ENCODE assay signal across 9 cellular contexts in genomic region chr13:99151516-99151915, GRCh38. TPM values are rescaled to one million over a fixed set of nuclear protein-coding genes. Genes with fewer than 3 reads are reported as not detected.
DNase-seq lines count a peak whose midpoint lies in the region; ATAC-seq and TF ChIP-seq lines count a peak whose summit lies in the region.
"Had no signal": no experiment of that assay in that cellular context is flagged by ENCODE, and none has a peak within 500 bp of the region (broad histone marks: within the 10 kb centered on the region; RNA-seq: fewer than 3 reads in every experiment).

No MANE protein-coding gene starts in this region.

- H3K27ac ChIP-seq in GM23248 (peak overlapping the region; percentile 82), foreskin keratinocyte (peak overlapping the region; percentile 95), A673 (ENCODE audit: low read depth, low read length, poor library complexity, severe bottlenecking) (no peak overlapping the region)
- H3K27ac ChIP-seq: KMS-11 had no signal

- no peak for TF ChIP-seq CTCF in foreskin keratinocyte (conservative IDR thresholded peaks at IDR 0.05)
- TF ChIP-seq CTCF in A673 (conservative IDR thresholded peaks at IDR 0.05; ENCODE audit: low read depth, low read length): no peak

- 0 out of 2 replicates have a peak, but pooled peaks cover 3% of the 10 kb centered on the region for H3K9me2 ChIP-seq in GM23248 (ENCODE audit: insufficient read depth)

- peak overlapping the region; percentile 32; the same call in 1 of the 2 replicates for H3K9ac ChIP-seq in GM23248
- H3K9ac ChIP-seq: KMS-11 had no signal

- no peak overlapping the region for H2AFZ ChIP-seq in GM23248

- 58 to 59% methylated on average over 4 of the region's 4 CpGs for WGBS in GM23248 (ENCODE audit: low coverage in 1 of 2, low lambda C conversion rate in 2 of 2, missing lambda C conversion rate in 2 of 2), 2 experiments

- H3K4me3 ChIP-seq in GM23248 (peak overlapping the region; percentile 30; the same call in 1 of the 2 replicates), A673 (ENCODE audit: low read depth, low read length, poor library complexity, severe bottlenecking) (no peak overlapping the region)

- in situ Hi-C loops in GM23248 (cut with MboI): no loop called here

- BruUV-seq in A673 (replicated peaks; lab: Mats Ljungman, UMichigan): no TSS peak

- intact Hi-C loops in A673 (cut with micrococcal nuclease; ENCODE audit: unreplicated experiment): no loop called here

- H3K79me2 ChIP-seq in GM23248 (ENCODE audit: insufficient read depth): no peaks in the 10 kb centered on the region

- no peaks in the 10 kb centered on the region for H4K20me1 ChIP-seq in GM23248 (ENCODE audit: insufficient read depth)

- H3K36me3 ChIP-seq in GM23248 (ENCODE audit: low read depth) (no peaks in the 10 kb centered on the region), A673 (ENCODE audit: insufficient read depth, low read length, poor library complexity, severe bottlenecking) (no peaks in the 10 kb centered on the region)

- H3K4me1 ChIP-seq in GM23248 (ENCODE audit: insufficient read depth): peaks cover 25% of the 10 kb centered on the region
- H3K4me1 ChIP-seq in foreskin keratinocyte: peaks cover 16% of the 10 kb centered on the region
- H3K4me1 ChIP-seq in A673 (ENCODE audit: insufficient read depth, low read length, poor library complexity, severe bottlenecking): no peaks in the 10 kb centered on the region

- no peaks in the 10 kb centered on the region for H3K27me3 ChIP-seq in GM23248 (replicated peaks; ENCODE audit: insufficient read depth)
- no peaks in the 10 kb centered on the region for H3K27me3 ChIP-seq in foreskin keratinocyte
- H3K27me3 ChIP-seq in A673 (replicated peaks; ENCODE audit: insufficient read depth, low read depth, low read length, poor library complexity): no peaks in the 10 kb centered on the region

- POLR2A ChIA-PET in A673 (lab: Charles Lee; ENCODE audit: low non-redundant PET): no interaction called here

- H3K4me2 ChIP-seq in GM23248 (ENCODE audit: unreplicated experiment): peak overlapping the region; percentile 73
- H3K4me2 ChIP-seq: KMS-11 had no signal

- no peaks in the 10 kb centered on the region for H3K9me3 ChIP-seq in GM23248 (ENCODE audit: low read depth)
- H3K9me3 ChIP-seq in A673 (ENCODE audit: low read depth, low read length, poor library complexity, severe bottlenecking): no peaks in the 10 kb centered on the region

- CTCF ChIA-PET in A673 (lab: Charles Lee): no interaction called here

- DNase-seq in GM23248 (peak; percentile 84), LoVo (ENCODE audit: low spot score) (peak; percentile 48), foreskin keratinocyte (peak; percentile 81 to 90), A673 (ENCODE audit: low spot score) (no peak), mesenteric fat pad (ENCODE audit: low spot score) (no peak), NCI-H2227 treated with DMSO at 0.1 percent for 48 hours (lab: John Stamatoyannopoulos, UW) (no peak)
- no peak for DNase-seq in activated CD4-positive, CD25-positive, alpha-beta regulatory T cell (lab: John Stamatoyannopoulos, UW)

- ATAC-seq in GM18502 (IDR thresholded peaks at IDR 0.05; ENCODE audit: poor library complexity, unreplicated experiment) (peak; percentile 93), foreskin keratinocyte (peak; percentile 65)

- H3F3A ChIP-seq in GM23248 (ENCODE audit: insufficient read depth): peaks cover 23% of the 10 kb centered on the region

RNA-seq across cellular contexts. Expression of gene UBAC2, which starts 49.1 kb away (rescaled TPM):
- total RNA-seq in GM23248 (2014; rRNA removed; shearing (Covaris generic)): 44.8 and 66.1 TPM in 2 replicates
- 95.9 and 96.5 TPM in 2 replicates for polyA plus RNA-seq in GM23248 (2016; fragmentation: Nextera tagmentation; extraction: Ambion mirVana)
- 55.5 and 56.3 TPM in 2 replicates for total RNA-seq in foreskin keratinocyte
- 56.1 and 62.1 TPM in 2 replicates for polyA plus RNA-seq in foreskin keratinocyte
- total RNA-seq in A673 (2021): 45.8 and 46.2 TPM in 2 replicates
- total RNA-seq in mesenteric fat pad: 49.3 TPM

Comparison
In these comparisons a context has a peak if more than half of its experiments do, and no peak if none do; other contexts are left out.
1. DNase-seq: peak in GM23248 (single experiment), LoVo (single experiment) and foreskin keratinocyte (2 of 2); none in A673 (single experiment), mesenteric fat pad (single experiment), NCI-H2227 treated with DMSO at 0.1 percent for 48 hours (single experiment) and activated CD4-positive, CD25-positive, alpha-beta regulatory T cell (0 of 4).